Comparison of ENCODE assay signal across 1 cellular context in the genomic region with DNA sequence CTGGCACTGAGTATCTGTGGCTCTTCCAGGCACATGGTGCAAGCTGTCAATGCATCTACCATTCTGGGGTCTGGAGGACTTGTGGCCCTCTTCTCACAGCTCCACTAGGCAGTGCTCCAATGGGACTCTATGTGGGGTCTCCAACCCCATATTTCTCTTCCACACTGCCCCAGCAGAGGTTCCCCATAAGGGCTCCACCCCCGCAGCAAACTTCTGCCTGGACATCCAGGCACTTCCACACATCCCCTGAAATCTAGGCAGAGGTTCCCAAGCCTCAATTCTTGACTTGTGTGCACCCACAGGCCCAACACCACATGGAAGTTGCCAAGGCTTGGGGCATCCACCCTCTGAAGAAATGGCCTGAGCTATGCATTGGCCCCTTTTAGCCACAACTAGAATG.
TF ChIP-seq lines count a peak whose summit lies in the region.

No MANE protein-coding gene starts in this region.

TF ChIP-seq in GM12878, 131 proteins besides CTCF, POLR2A, EP300 and RAD21:
- TF ChIP-seq RB1 (IDR thresholded peaks at IDR 0.05; ENCODE audit: borderline replicate concordance), result no peak
- peak; percentile 98 for TF ChIP-seq CBX5 (IDR thresholded peaks at IDR 0.05; ENCODE audit: low read depth)
